Comparison of ENCODE assay signal across 10 cellular contexts in the genomic region with DNA sequence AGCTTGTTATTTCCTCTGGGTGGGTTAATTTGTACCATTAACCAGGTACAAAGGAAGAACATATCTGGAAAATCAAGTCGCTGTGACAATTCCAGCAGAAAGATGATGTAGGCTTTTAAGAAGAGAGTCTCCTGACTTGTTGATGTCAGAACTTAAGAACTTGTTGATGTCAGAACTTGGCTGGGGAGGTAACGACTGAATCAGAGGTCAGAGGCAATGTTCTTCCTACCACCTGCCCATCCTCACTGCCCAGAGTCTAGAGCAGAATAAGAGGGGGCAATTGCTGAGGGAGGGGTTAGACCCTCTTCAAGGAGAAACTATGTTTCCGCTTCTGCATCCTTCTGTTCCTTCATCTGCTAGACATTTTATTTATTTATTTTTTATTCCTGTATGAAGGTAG. TPM values are rescaled to one million over a fixed set of nuclear protein-coding genes. Genes with fewer than 3 reads are reported as not detected.
"Had no signal": no experiment of that assay in that cellular context is flagged by ENCODE, and none has a peak within 500 bp of the region (broad histone marks: within the 10 kb centered on the region; RNA-seq: fewer than 3 reads in every experiment).

No MANE protein-coding gene starts in this region.

- H3K4me3 Mint-ChIP-seq: HFFc6 had no signal

- H3K9me3 Mint-ChIP-seq: HFFc6 had no signal

- H3K36me3 ChIP-seq: HAP-1 had no signal

- H3K9me3 ChIP-seq: HAP-1 had no signal

- H3K4me3 ChIP-seq: GM23248, HAP-1, K562 had no signal

- H3K4me1 ChIP-seq: HAP-1 had no signal

- H2AFZ ChIP-seq: GM23248 had no signal

- H3K27ac ChIP-seq: GM23248 had no signal

- H3K27ac Mint-ChIP-seq: HFFc6 had no signal

- H3K9ac ChIP-seq: GM23248 had no signal

- DNase-seq: GM23248, GOT3, H7, HFFc6, IMR-90 had no signal

- ATAC-seq: HCT116, K562 had no signal

RNA-seq across cellular contexts. Expression of gene MLIP, which starts 18.9 kb away (rescaled TPM):
- total RNA-seq: GM23248, H4, H7, HFFc6, HT-29, IMR-90, K562 had no signal
- polyA plus RNA-seq: GM23248, IMR-90, K562 had no signal
